ENCODE assay signal across 12 cellular contexts in the genomic region with DNA sequence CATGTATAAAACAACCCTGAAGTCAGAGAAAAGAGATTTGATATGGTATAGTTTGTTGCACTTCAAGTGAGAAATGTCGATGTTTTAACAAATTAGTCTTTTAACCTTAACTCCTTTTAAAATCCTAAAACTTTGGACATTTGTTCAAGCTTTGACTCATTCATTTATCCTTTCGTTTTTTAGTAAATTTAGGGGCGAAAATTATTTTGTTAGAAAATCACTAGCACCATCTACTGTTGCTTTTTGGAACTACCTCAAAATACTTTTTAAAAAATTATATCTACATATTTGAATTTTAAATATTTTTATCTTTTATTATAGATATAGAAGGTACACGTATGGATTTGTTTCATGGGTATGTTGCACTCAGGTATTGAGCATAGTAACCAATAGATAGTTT.
DNase-seq lines count a peak whose midpoint lies in the region; ATAC-seq and TF ChIP-seq lines count a peak whose summit lies in the region.
"Had no signal": no experiment of that assay in that cellular context is flagged by ENCODE, and none has a peak within 500 bp of the region (broad histone marks: within the 10 kb centered on the region; RNA-seq: fewer than 3 reads in every experiment).

No MANE protein-coding gene starts in this region.

- H2BK120ac ChIP-seq in IMR-90 (ENCODE audit: low read depth, low read length), result no peak overlapping the region

- in situ Hi-C loops in IMR-90 (cut with MboI; ENCODE audit: low sequenced_read_pairs), result loop anchor here (10.0 kb wide), 1 partner anchor 430 kb away; no protein-coding TSS in a partner anchor

- H3K36me3 Mint-ChIP-seq in mesothelial cell of epicardium, result no peaks in the 10 kb centered on the region
- H3K36me3 Mint-ChIP-seq: stimulated activated naive B cell treated with anti-CD40 and anti-IgM and Interleukin-4, amounts not matched to agents 10 μg/mL and 1 μg/mL and 100 μg/mL, for 72 hours had no signal

- H3K56ac ChIP-seq in IMR-90 (ENCODE audit: extremely low read depth, insufficient read depth, low read length), result no peak overlapping the region

- H4K8ac ChIP-seq in IMR-90 (ENCODE audit: low read depth in 2 of 2, low read length in 2 of 2), result no peak overlapping the region

- H3K27me3 Mint-ChIP-seq in mesothelial cell of epicardium (ENCODE audit: low read depth), result no peaks in the 10 kb centered on the region
- H3K27me3 Mint-ChIP-seq: dendritic cell treated with granulocyte-macrophage colony-stimulating factor and Interleukin-4, amounts not matched to agents 40 ng/mL and 50 ng/mL, for 4 days; stimulated activated naive B cell treated with anti-CD40 and anti-IgM and Interleukin-4, amounts not matched to agents 10 μg/mL and 1 μg/mL and 100 μg/mL, for 72 hours had no signal

- no peak overlapping the region for H3K27ac Mint-ChIP-seq in mesothelial cell of epicardium
- H3K27ac Mint-ChIP-seq: dendritic cell treated with granulocyte-macrophage colony-stimulating factor and Interleukin-4, amounts not matched to agents 40 ng/mL and 50 ng/mL, for 4 days; stimulated activated naive B cell treated with anti-CD40 and anti-IgM and Interleukin-4, amounts not matched to agents 10 μg/mL and 1 μg/mL and 100 μg/mL, for 72 hours had no signal

- CTCF ChIA-PET in BJ (lab: Yijun Ruan, JAX) (no interaction called here), IMR-90 (lab: Yijun Ruan, JAX) (interaction anchor here (0.6 kb wide), 1 partner anchor 47 kb away, joined by 3 read pairs; no protein-coding TSS in a partner anchor)

- H3K79me1 ChIP-seq in IMR-90 (ENCODE audit: low read depth in 1 of 2, low read length in 2 of 2), result no peaks in the 10 kb centered on the region

- no peaks in the 10 kb centered on the region for H3K4me1 ChIP-seq in IMR-90 (ENCODE audit: control insufficient read depth, insufficient read depth, low read length)

- H2BK15ac ChIP-seq in IMR-90 (ENCODE audit: low read depth, low read length), result no peak overlapping the region

- POLR2A ChIA-PET in BJ (lab: Charles Lee), result no interaction called here
- POLR2A ChIA-PET in IMR-90 (lab: Charles Lee; ENCODE audit: unreplicated experiment), result no interaction called here

- no peak overlapping the region for H3K23ac ChIP-seq in IMR-90 (ENCODE audit: low read depth, low read length)

- H3K9me3 ChIP-seq in IMR-90 (ENCODE audit: control insufficient read depth, insufficient read depth, low read length), result no peaks in the 10 kb centered on the region

- no peak overlapping the region for H3K9ac ChIP-seq in IMR-90 (ENCODE audit: low read depth, low read length)

- no TSS peak for BruUV-seq in IMR-90 (replicated peaks; lab: Mats Ljungman, UMichigan)

- no peak overlapping the region for H3K4me3 Mint-ChIP-seq in mesothelial cell of epicardium
- H3K4me3 Mint-ChIP-seq: dendritic cell treated with granulocyte-macrophage colony-stimulating factor and Interleukin-4, amounts not matched to agents 40 ng/mL and 50 ng/mL, for 4 days; stimulated activated naive B cell treated with anti-CD40 and anti-IgM and Interleukin-4, amounts not matched to agents 10 μg/mL and 1 μg/mL and 100 μg/mL, for 72 hours had no signal

- no peak overlapping the region for H3K4ac ChIP-seq in IMR-90 (ENCODE audit: low read depth, low read length)

- H2AK5ac ChIP-seq in IMR-90 (ENCODE audit: low read depth, low read length), result no peak overlapping the region

- no peak overlapping the region for H2BK5ac ChIP-seq in IMR-90 (ENCODE audit: low read depth, low read length, poor library complexity, severe bottlenecking)

- H2BK20ac ChIP-seq in IMR-90 (ENCODE audit: low read depth, low read length), result no peak overlapping the region

- H4K5ac ChIP-seq in IMR-90 (ENCODE audit: low read depth, low read length), result no peak overlapping the region

- no peak for ATAC-seq in IMR-90 (ENCODE audit: low read depth)
- ATAC-seq in GM19328 (IDR thresholded peaks at IDR 0.05; ENCODE audit: unreplicated experiment), result no peak
- ATAC-seq: stimulated activated naive B cell treated with anti-CD40 and anti-IgM and Interleukin-4, amounts not matched to agents 10 μg/mL and 1 μg/mL and 100 μg/mL, for 72 hours had no signal

- no peak overlapping the region for H4K91ac ChIP-seq in IMR-90 (ENCODE audit: insufficient read depth, low read depth, low read length)

- H2AFZ ChIP-seq in IMR-90 (replicated peaks; ENCODE audit: low read length, poor library complexity), result no peak overlapping the region

- H3K27ac ChIP-seq in IMR-90 (ENCODE audit: insufficient read depth, low read length), result no peak overlapping the region

- peak overlapping the region; percentile 31; the same call in 1 of the 2 replicates for H3K4me2 ChIP-seq in IMR-90 (ENCODE audit: low read depth, low read length)

- TF ChIP-seq RAD21 in IMR-90 (IDR thresholded peaks at IDR 0.05; ENCODE audit: low read length), result peak; percentile 33; the same call in 1 of the 2 replicates

- no peak overlapping the region for H3K4me3 ChIP-seq in BJ (ENCODE audit: low read depth, low read length)
- no peak overlapping the region for H3K4me3 ChIP-seq in IMR-90 (ENCODE audit: insufficient read depth, low read depth, low read length)
- H3K4me3 ChIP-seq in cardiac fibroblast (replicated peaks in 1 of 2; ENCODE audit: low read depth in 2 of 2, low read length in 2 of 2), result no peak overlapping the region

- H4K20me1 ChIP-seq in IMR-90 (ENCODE audit: insufficient read depth, low read length), result no peaks in the 10 kb centered on the region

- peaks cover 7% of the 10 kb centered on the region for H3K4me1 Mint-ChIP-seq in mesothelial cell of epicardium
- H3K4me1 Mint-ChIP-seq: stimulated activated naive B cell treated with anti-CD40 and anti-IgM and Interleukin-4, amounts not matched to agents 10 μg/mL and 1 μg/mL and 100 μg/mL, for 72 hours had no signal

- no peak for TF ChIP-seq POLR2A in IMR-90 (IDR thresholded peaks at IDR 0.05; ENCODE audit: low read depth, low read length)

- peaks cover 14% of the 10 kb centered on the region for H3K9me3 Mint-ChIP-seq in mesothelial cell of epicardium
- H3K9me3 Mint-ChIP-seq: dendritic cell treated with granulocyte-macrophage colony-stimulating factor and Interleukin-4, amounts not matched to agents 40 ng/mL and 50 ng/mL, for 4 days; stimulated activated naive B cell treated with anti-CD40 and anti-IgM and Interleukin-4, amounts not matched to agents 10 μg/mL and 1 μg/mL and 100 μg/mL, for 72 hours had no signal

- TF ChIP-seq CTCF in BJ (IDR thresholded peaks at IDR 0.05; ENCODE audit: insufficient read depth, low read depth, low read length) (peak; percentile 19; the same call in 1 of the 2 replicates), IMR-90 (conservative IDR thresholded peaks at IDR 0.05; ENCODE audit: low read depth, low read length) (peak; percentile 48), cardiac fibroblast (IDR thresholded peaks at IDR 0.05; ENCODE audit: low read depth, low read length) (no peak), mesothelial cell of epicardium (IDR thresholded peaks at IDR 0.05; ENCODE audit: unreplicated experiment) (peak; percentile 76)

- no peaks in the 10 kb centered on the region for H3K36me3 ChIP-seq in BJ (ENCODE audit: control insufficient read depth, insufficient read depth, low read length)
- no peaks in the 10 kb centered on the region for H3K36me3 ChIP-seq in IMR-90 (ENCODE audit: control insufficient read depth, insufficient read depth, low read length)

- dilution Hi-C loops in IMR-90 (cut with HindIII; ENCODE audit: low sequenced_read_pairs, unreplicated experiment), result loop anchor here (25.0 kb wide), 1 partner anchor 432 kb away; no protein-coding TSS in a partner anchor

- intact Hi-C loops in IMR-90 (cut with micrococcal nuclease), result loop anchor here (1.0 kb wide), 1 partner anchor 433 kb away; no protein-coding TSS in a partner anchor

- H3K27me3 ChIP-seq in BJ (ENCODE audit: control insufficient read depth, insufficient read depth, low read length), result no peaks in the 10 kb centered on the region
- no peaks in the 10 kb centered on the region for H3K27me3 ChIP-seq in IMR-90 (ENCODE audit: control insufficient read depth, insufficient read depth, low read length)

- H2AK9ac ChIP-seq in IMR-90 (replicated peaks; ENCODE audit: low read depth, low read length, poor library complexity), result no peak overlapping the region

- no peak overlapping the region for H3K14ac ChIP-seq in IMR-90 (replicated peaks; ENCODE audit: low read depth, low read length)

- no peak for DNase-seq in BJ (ENCODE audit: low read depth)
- no peak for DNase-seq in IMR-90
- peak; percentile 0 to 5 for DNase-seq in cardiac fibroblast (ENCODE audit: low read depth in 2 of 2)
- no peak for DNase-seq in mesothelial cell of epicardium (ENCODE audit: low spot score in 2 of 2, unreplicated experiment in 2 of 2)
- no peak for DNase-seq in NCI-H2081 treated with DMSO at 0.1 percent for 48 hours (lab: John Stamatoyannopoulos, UW)
- DNase-seq in activated CD4-positive, CD25-positive, alpha-beta regulatory T cell (lab: John Stamatoyannopoulos, UW), result no peak
- no peak for DNase-seq in LoVo (ENCODE audit: low spot score)
- DNase-seq: activated CD8-positive, alpha-beta memory T cell treated with anti-CD3 and anti-CD28 coated beads, Interleukin-2, amount 50 U/mL, for 48 hours; NCI-H1417 treated with DMSO at 0.1 percent for 48 hours; stimulated activated naive B cell treated with anti-CD40 and anti-IgM and Interleukin-4, amounts not matched to agents 10 μg/mL and 1 μg/mL and 100 μg/mL, for 72 hours had no signal

- no CpG with 5 or more reads among the region's 4 CpGs for WGBS in IMR-90 (ENCODE audit: extremely low coverage in 2 of 2, insufficient read length in 1 of 2), 2 experiments

- H3K9me1 ChIP-seq in IMR-90 (ENCODE audit: insufficient read depth, low read length), result no peaks in the 10 kb centered on the region

- H3K18ac ChIP-seq in IMR-90 (ENCODE audit: low read depth, low read length), result no peak overlapping the region

TF ChIP-seq in IMR-90, 13 proteins besides CTCF, POLR2A, EP300 and RAD21:
- no peak for TF ChIP-seq BHLHE40 (IDR thresholded peaks at IDR 0.05; ENCODE audit: low read depth, low read length)
- TF ChIP-seq SMC3 (IDR thresholded peaks at IDR 0.05; ENCODE audit: low read depth, low read length), result no peak
- no peak for TF ChIP-seq RCOR1 (IDR thresholded peaks at IDR 0.05; ENCODE audit: insufficient replicate concordance, low read length)

Comparison
In these comparisons a context has a peak if more than half of its experiments do, and no peak if none do; other contexts are left out.
1. DNase-seq: peak in cardiac fibroblast (2 of 2); none in BJ (single experiment), IMR-90 (single experiment), mesothelial cell of epicardium (0 of 2), NCI-H2081 treated with DMSO at 0.1 percent for 48 hours (single experiment), activated CD4-positive, CD25-positive, alpha-beta regulatory T cell (0 of 4) and LoVo (single experiment).